ENCODE assay signal across 30 cellular contexts in genomic region chr6:38270367-38270766, GRCh38.
DNase-seq lines count a peak whose midpoint lies in the region; ATAC-seq and TF ChIP-seq lines count a peak whose summit lies in the region.
"Had no signal": no experiment of that assay in that cellular context is flagged by ENCODE, and none has a peak within 500 bp of the region (broad histone marks: within the 10 kb centered on the region; RNA-seq: fewer than 3 reads in every experiment).

No MANE protein-coding gene starts in this region.

- H3K4me1 ChIP-seq in IMR-90 (ENCODE audit: control insufficient read depth, insufficient read depth, low read length), result peaks cover 24% of the 10 kb centered on the region
- H3K4me1 ChIP-seq: body of pancreas had no signal

- H3K9me1 ChIP-seq in IMR-90 (ENCODE audit: insufficient read depth, low read length), result peaks cover 16% of the 10 kb centered on the region

- H4K20me1 ChIP-seq in IMR-90 (ENCODE audit: insufficient read depth, low read length), result no peaks in the 10 kb centered on the region

- peak overlapping the region; percentile 79 for H3K23ac ChIP-seq in IMR-90 (ENCODE audit: low read depth, low read length)

- H3K36me3 ChIP-seq in IMR-90 (ENCODE audit: control insufficient read depth, insufficient read depth, low read length), result no peaks in the 10 kb centered on the region
- H3K36me3 ChIP-seq: BLaER1 treated with 17β-estradiol and CSF1 and Interleukin-3, amounts not matched to agents 10 nM and 100 nM; esophagus squamous epithelium; gastrocnemius medialis; spleen; vagina had no signal

- peak overlapping the region; percentile 42 for H2BK5ac ChIP-seq in IMR-90 (ENCODE audit: low read depth, low read length, poor library complexity, severe bottlenecking)

- POLR2A ChIA-PET in IMR-90 (lab: Charles Lee; ENCODE audit: unreplicated experiment), result no interaction called here

- no peak for TF ChIP-seq POLR2A in IMR-90 (IDR thresholded peaks at IDR 0.05; ENCODE audit: low read depth, low read length)

- peaks cover 0 to 13% of the 10 kb centered on the region in 2 experiments; a peak in 2 of 4 replicates for H3K79me1 ChIP-seq in IMR-90 (ENCODE audit: low read depth in 1 of 2, low read length in 2 of 2)

- in situ Hi-C loops in IMR-90 (cut with MboI; ENCODE audit: low sequenced_read_pairs), result no loop called here

- no peak overlapping the region for H3K4me3 ChIP-seq in IMR-90 (ENCODE audit: insufficient read depth, low read depth, low read length)
- H3K4me3 ChIP-seq: BLaER1 treated with 17β-estradiol and CSF1 and Interleukin-3, amounts not matched to agents 10 nM and 100 nM; body of pancreas; esophagus squamous epithelium; gastrocnemius medialis; K562; SK-N-MC; spleen; vagina had no signal

- H3K9me3 ChIP-seq in IMR-90 (ENCODE audit: control insufficient read depth, insufficient read depth, low read length), result no peaks in the 10 kb centered on the region
- H3K9me3 ChIP-seq: BLaER1 treated with 17β-estradiol and CSF1 and Interleukin-3, amounts not matched to agents 10 nM and 100 nM; body of pancreas; esophagus squamous epithelium; gastrocnemius medialis; spleen; vagina had no signal

- no peak overlapping the region for H3K56ac ChIP-seq in IMR-90 (ENCODE audit: extremely low read depth, insufficient read depth, low read length)

- dilution Hi-C loops in IMR-90 (cut with HindIII; ENCODE audit: low sequenced_read_pairs, unreplicated experiment), result no loop called here

- DNase-seq in IMR-90 (no peak), astrocyte of the hippocampus (ENCODE audit: low read depth, low spot score) (peak; percentile 50), left kidney (ENCODE audit: low read depth, low spot score) (peak; percentile 6), HuH-7 (ENCODE audit: low spot score) (no peak)
- DNase-seq: activated CD4-positive, alpha-beta T cell treated with anti-CD3 and anti-CD28 coated beads, Interleukin-2, amount 50 U/mL, for 48 hours; activated naive CD4-positive, alpha-beta T cell; activated T-cell treated with anti-CD3 and anti-CD28 coated beads, Interleukin-2, amount 50 U/mL, for 72 hours; body of pancreas; COR-L47; esophagus squamous epithelium; gastrocnemius medialis; GF-D8; hippocampal formation; immature natural killer cell; left colon; mammary epithelial cell; NCI-H1092 treated with DMSO at 0.1 percent for 48 hours; NCI-H1694 treated with DMSO at 0.1 percent for 48 hours; spleen; stimulated activated CD4-positive, alpha-beta T cell treated with anti-CD3 and anti-CD28 coated beads, Interleukin-2, amount 100 ng/mL, for 24 hours; stimulated activated CD8-positive, alpha-beta memory T cell treated with anti-CD3 and anti-CD28 coated beads, Interleukin-4, amount 100 ng/mL, for 48 hours; T-helper 17 cell had no signal

- no peak for TF ChIP-seq CTCF in IMR-90 (conservative IDR thresholded peaks at IDR 0.05; ENCODE audit: low read depth, low read length)

- peak overlapping the region; percentile 52 for H3K4ac ChIP-seq in IMR-90 (ENCODE audit: low read depth, low read length)

- intact Hi-C loops in IMR-90 (cut with micrococcal nuclease), result loop anchor here (5.0 kb wide), 1 partner anchor 233 kb away; no protein-coding TSS in a partner anchor

- CTCF ChIA-PET in IMR-90 (lab: Yijun Ruan, JAX), result no interaction called here

- no TSS peak for BruUV-seq in IMR-90 (replicated peaks; lab: Mats Ljungman, UMichigan)

- no peak for ATAC-seq in IMR-90 (ENCODE audit: low read depth)
- ATAC-seq in HG03439 (IDR thresholded peaks at IDR 0.05; ENCODE audit: unreplicated experiment), result no peak
- ATAC-seq in HG03342 (IDR thresholded peaks at IDR 0.05; ENCODE audit: unreplicated experiment), result no peak
- ATAC-seq: activated T-cell treated with anti-CD3 and anti-CD28 coated beads, Interleukin-2, amount 50 U/mL, for 72 hours; body of pancreas; K562; left colon; T-helper 17 cell had no signal

- peak overlapping the region in 1 of 2 experiments; percentile 46; a peak in 1 of 4 replicates for H4K8ac ChIP-seq in IMR-90 (ENCODE audit: low read depth in 2 of 2, low read length in 2 of 2)

- peak overlapping the region; percentile 74 for H2BK120ac ChIP-seq in IMR-90 (ENCODE audit: low read depth, low read length)

- H2AK9ac ChIP-seq in IMR-90 (replicated peaks; ENCODE audit: low read depth, low read length, poor library complexity), result no peak overlapping the region

- no peak overlapping the region; the same call in 1 of the 2 replicates for H4K5ac ChIP-seq in IMR-90 (ENCODE audit: low read depth, low read length)

- no peaks in the 10 kb centered on the region for H3K27me3 ChIP-seq in IMR-90 (ENCODE audit: control insufficient read depth, insufficient read depth, low read length)
- H3K27me3 ChIP-seq: BLaER1 treated with 17β-estradiol and CSF1 and Interleukin-3, amounts not matched to agents 10 nM and 100 nM; body of pancreas; esophagus squamous epithelium; gastrocnemius medialis; spleen; vagina had no signal

- no peak overlapping the region for H3K9ac ChIP-seq in IMR-90 (ENCODE audit: low read depth, low read length)
- H3K9ac ChIP-seq: BLaER1 treated with 17β-estradiol and CSF1 and Interleukin-3, amounts not matched to agents 10 nM and 100 nM had no signal

- no peak for TF ChIP-seq RAD21 in IMR-90 (IDR thresholded peaks at IDR 0.05; ENCODE audit: low read length)

- no peak overlapping the region for H3K4me2 ChIP-seq in IMR-90 (ENCODE audit: low read depth, low read length)
- H3K4me2 ChIP-seq: BLaER1 treated with 17β-estradiol and CSF1 and Interleukin-3, amounts not matched to agents 10 nM and 100 nM had no signal

- H3K18ac ChIP-seq in IMR-90 (ENCODE audit: low read depth, low read length), result no peak overlapping the region; the same call in 1 of the 2 replicates

- peak overlapping the region; percentile 43; the same call in 1 of the 2 replicates for H4K91ac ChIP-seq in IMR-90 (ENCODE audit: insufficient read depth, low read depth, low read length)

- H3K27ac ChIP-seq in IMR-90 (ENCODE audit: insufficient read depth, low read length), result peak overlapping the region; percentile 26; the same call in 1 of the 2 replicates
- peak overlapping the region; percentile 19 for H3K27ac ChIP-seq in temporal lobe (ENCODE audit: low read depth, low read length)
- H3K27ac ChIP-seq: BLaER1 treated with 17β-estradiol and CSF1 and Interleukin-3, amounts not matched to agents 10 nM and 100 nM; body of pancreas; esophagus squamous epithelium; RWPE1; SK-N-MC; spleen; vagina had no signal

- H2BK15ac ChIP-seq in IMR-90 (ENCODE audit: low read depth, low read length), result peak overlapping the region; percentile 12; the same call in 1 of the 3 replicates

- no peak overlapping the region for H2AFZ ChIP-seq in IMR-90 (replicated peaks; ENCODE audit: low read length, poor library complexity)

- 100% methylated on average over 1 of the region's 1 CpG; no CpG with 5 or more reads in 1 of the 2 experiments for WGBS in IMR-90 (ENCODE audit: extremely low coverage in 2 of 2, insufficient read length in 1 of 2), 2 experiments

- peak overlapping the region; percentile 73 for H3K14ac ChIP-seq in IMR-90 (replicated peaks; ENCODE audit: low read depth, low read length)

- peak overlapping the region; percentile 42 for H2AK5ac ChIP-seq in IMR-90 (ENCODE audit: low read depth, low read length)

- H2BK20ac ChIP-seq in IMR-90 (ENCODE audit: low read depth, low read length), result peak overlapping the region; percentile 83

TF ChIP-seq in IMR-90, 13 proteins besides CTCF, POLR2A, EP300 and RAD21:
- TF ChIP-seq MAZ (IDR thresholded peaks at IDR 0.05; ENCODE audit: borderline replicate concordance, low read depth, low read length), result no peak
- no peak for TF ChIP-seq RCOR1 (IDR thresholded peaks at IDR 0.05; ENCODE audit: insufficient replicate concordance, low read length)
- no peak for TF ChIP-seq BHLHE40 (IDR thresholded peaks at IDR 0.05; ENCODE audit: low read depth, low read length)
- no peak for TF ChIP-seq RFX5 (IDR thresholded peaks at IDR 0.05; ENCODE audit: low read depth, low read length)
- no peak for TF ChIP-seq FOS (IDR thresholded peaks at IDR 0.05; ENCODE audit: low read depth, low read length)
- no peak for TF ChIP-seq CEBPB (IDR thresholded peaks at IDR 0.05; ENCODE audit: low read depth, low read length)
- TF ChIP-seq SMC3 (IDR thresholded peaks at IDR 0.05; ENCODE audit: low read depth, low read length), result no peak
- TF ChIP-seq USF2 (IDR thresholded peaks at IDR 0.05; ENCODE audit: low read depth, low read length), result no peak
- no peak for TF ChIP-seq MAFK (IDR thresholded peaks at IDR 0.05; ENCODE audit: low read depth, low read length)
- no peak for TF ChIP-seq NFE2L2 (IDR thresholded peaks at IDR 0.05; ENCODE audit: low read depth, low read length)
- no peak for TF ChIP-seq CHD1 (IDR thresholded peaks at IDR 0.05; ENCODE audit: low read depth, low read length)
- TF ChIP-seq MXI1 (IDR thresholded peaks at IDR 0.05; ENCODE audit: borderline replicate concordance, low read depth, low read length), result no peak
- TF ChIP-seq, protein P1, sequence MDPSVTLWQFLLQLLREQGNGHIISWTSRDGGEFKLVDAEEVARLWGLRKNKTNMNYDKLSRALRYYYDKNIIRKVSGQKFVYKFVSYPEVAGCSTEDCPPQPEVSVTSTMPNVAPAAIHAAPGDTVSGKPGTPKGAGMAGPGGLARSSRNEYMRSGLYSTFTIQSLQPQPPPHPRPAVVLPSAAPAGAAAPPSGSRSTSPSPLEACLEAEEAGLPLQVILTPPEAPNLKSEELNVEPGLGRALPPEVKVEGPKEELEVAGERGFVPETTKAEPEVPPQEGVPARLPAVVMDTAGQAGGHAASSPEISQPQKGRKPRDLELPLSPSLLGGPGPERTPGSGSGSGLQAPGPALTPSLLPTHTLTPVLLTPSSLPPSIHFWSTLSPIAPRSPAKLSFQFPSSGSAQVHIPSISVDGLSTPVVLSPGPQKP (IDR thresholded peaks at IDR 0.05; ENCODE audit: borderline replicate concordance, low read depth, low read length), result no peak

Comparison
In these comparisons a context has a peak if more than half of its experiments do, and no peak if none do; other contexts are left out.
1. DNase-seq: peak in astrocyte of the hippocampus (single experiment) and left kidney (single experiment); none in IMR-90 (single experiment) and HuH-7 (single experiment).